Comparison of ENCODE assay signal across 1 cellular context in the genomic region with DNA sequence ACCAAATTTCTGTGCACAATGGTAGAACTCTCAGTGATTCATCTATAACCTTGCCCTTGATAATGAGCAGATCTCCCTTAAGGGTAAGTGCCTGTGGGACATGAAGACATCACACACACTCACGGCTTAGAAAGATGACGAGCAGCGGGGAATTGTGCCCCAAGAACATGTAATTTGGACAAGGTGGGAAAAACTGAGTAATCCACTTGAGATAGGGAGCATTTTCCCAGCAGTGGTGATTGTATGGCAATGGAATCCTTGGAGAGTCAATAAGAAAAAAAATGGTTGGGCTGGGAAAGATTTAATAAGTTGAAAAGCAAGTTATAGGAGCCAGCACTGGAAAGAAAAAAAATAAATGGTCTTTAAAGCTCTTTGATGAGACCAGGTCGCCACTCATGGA.
TF ChIP-seq lines count a peak whose summit lies in the region.

No MANE protein-coding gene starts in this region.

TF ChIP-seq in GM23338, 12 proteins besides CTCF, POLR2A, EP300 and RAD21 (continued from another document):
- TF ChIP-seq, protein P1, sequence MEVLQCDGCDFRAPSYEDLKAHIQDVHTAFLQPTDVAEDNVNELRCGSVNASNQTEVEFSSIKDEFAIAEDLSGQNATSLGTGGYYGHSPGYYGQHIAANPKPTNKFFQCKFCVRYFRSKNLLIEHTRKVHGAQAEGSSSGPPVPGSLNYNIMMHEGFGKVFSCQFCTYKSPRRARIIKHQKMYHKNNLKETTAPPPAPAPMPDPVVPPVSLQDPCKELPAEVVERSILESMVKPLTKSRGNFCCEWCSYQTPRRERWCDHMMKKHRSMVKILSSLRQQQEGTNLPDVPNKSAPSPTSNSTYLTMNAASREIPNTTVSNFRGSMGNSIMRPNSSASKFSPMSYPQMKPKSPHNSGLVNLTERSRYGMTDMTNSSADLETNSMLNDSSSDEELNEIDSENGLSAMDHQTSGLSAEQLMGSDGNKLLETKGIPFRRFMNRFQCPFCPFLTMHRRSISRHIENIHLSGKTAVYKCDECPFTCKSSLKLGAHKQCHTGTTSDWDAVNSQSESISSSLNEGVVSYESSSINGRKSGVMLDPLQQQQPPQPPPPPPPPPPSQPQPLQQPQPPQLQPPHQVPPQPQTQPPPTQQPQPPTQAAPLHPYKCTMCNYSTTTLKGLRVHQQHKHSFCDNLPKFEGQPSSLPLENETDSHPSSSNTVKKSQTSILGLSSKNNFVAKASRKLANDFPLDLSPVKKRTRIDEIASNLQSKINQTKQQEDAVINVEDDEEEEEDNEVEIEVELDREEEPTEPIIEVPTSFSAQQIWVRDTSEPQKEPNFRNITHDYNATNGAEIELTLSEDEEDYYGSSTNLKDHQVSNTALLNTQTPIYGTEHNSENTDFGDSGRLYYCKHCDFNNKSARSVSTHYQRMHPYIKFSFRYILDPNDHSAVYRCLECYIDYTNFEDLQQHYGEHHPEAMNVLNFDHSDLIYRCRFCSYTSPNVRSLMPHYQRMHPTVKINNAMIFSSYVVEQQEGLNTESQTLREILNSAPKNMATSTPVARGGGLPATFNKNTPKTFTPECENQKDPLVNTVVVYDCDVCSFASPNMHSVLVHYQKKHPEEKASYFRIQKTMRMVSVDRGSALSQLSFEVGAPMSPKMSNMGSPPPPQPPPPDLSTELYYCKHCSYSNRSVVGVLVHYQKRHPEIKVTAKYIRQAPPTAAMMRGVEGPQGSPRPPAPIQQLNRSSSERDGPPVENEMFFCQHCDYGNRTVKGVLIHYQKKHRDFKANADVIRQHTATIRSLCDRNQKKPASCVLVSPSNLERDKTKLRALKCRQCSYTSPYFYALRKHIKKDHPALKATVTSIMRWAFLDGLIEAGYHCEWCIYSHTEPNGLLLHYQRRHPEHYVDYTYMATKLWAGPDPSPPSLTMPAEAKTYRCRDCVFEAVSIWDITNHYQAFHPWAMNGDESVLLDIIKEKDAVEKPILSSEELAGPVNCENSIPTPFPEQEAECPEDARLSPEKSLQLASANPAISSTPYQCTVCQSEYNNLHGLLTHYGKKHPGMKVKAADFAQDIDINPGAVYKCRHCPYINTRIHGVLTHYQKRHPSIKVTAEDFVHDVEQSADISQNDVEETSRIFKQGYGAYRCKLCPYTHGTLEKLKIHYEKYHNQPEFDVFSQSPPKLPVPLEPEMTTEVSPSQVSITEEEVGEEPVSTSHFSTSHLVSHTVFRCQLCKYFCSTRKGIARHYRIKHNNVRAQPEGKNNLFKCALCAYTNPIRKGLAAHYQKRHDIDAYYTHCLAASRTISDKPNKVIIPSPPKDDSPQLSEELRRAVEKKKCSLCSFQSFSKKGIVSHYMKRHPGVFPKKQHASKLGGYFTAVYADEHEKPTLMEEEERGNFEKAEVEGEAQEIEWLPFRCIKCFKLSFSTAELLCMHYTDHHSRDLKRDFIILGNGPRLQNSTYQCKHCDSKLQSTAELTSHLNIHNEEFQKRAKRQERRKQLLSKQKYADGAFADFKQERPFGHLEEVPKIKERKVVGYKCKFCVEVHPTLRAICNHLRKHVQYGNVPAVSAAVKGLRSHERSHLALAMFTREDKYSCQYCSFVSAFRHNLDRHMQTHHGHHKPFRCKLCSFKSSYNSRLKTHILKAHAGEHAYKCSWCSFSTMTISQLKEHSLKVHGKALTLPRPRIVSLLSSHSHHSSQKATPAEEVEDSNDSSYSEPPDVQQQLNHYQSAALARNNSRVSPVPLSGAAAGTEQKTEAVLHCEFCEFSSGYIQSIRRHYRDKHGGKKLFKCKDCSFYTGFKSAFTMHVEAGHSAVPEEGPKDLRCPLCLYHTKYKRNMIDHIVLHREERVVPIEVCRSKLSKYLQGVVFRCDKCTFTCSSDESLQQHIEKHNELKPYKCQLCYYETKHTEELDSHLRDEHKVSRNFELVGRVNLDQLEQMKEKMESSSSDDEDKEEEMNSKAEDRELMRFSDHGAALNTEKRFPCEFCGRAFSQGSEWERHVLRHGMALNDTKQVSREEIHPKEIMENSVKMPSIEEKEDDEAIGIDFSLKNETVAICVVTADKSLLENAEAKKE (CRISPR knock-in tag; IDR thresholded peaks at IDR 0.05): no peak
- TF ChIP-seq ZNF331 (CRISPR knock-in tag; IDR thresholded peaks at IDR 0.05; ENCODE audit: low read depth): no peak
